9 cellular contexts compared by ENCODE assay signal in the genomic region with DNA sequence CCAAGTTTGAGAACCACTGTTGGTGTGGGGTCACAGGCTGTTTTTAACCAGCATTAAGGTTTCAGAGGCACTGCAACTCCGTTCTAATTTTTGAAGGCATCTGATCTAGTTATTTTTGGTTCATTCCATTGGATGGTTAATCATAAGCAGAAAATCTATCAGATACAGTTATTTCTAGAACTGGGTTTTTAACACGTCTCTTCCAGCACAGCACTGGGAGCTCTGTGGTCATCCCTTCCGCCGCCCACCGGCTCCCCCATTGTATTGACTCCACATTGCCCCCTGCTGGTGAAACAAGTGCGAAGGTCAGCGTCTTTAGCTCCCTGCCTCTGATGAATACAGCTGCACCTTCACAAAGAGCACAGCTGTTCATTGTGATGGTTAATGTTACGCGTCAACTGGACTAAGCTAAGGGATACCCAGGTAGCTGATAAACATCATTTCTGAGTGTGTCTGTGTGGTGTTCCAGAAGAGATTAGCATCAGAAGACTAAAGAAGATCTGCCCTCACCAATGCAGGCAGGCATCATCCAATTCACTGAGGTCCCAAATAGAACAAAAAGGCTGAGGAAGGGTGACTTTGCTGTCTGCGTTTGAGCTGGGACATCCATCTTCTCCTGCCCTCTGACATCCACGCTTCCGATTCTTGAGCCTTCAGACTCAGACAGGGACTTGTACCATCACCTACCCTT. TPM values are rescaled to one million over a fixed set of nuclear protein-coding genes. Genes with fewer than 3 reads are reported as not detected.
A peak's percentile ranks its signal among the peaks of the same experiment; 100 is the strongest.
DNase-seq lines count a peak whose midpoint lies in the region; ATAC-seq and TF ChIP-seq lines count a peak whose summit lies in the region.
"Had no signal": no experiment of that assay in that cellular context is flagged by ENCODE, and none has a peak within 500 bp of the region (broad histone marks: within the 10 kb centered on the region; RNA-seq: fewer than 3 reads in every experiment).

No MANE protein-coding gene starts in this region.

- no peak overlapping the region for H3K27ac ChIP-seq in DND-41 (ENCODE audit: low read length)
- H3K27ac ChIP-seq in right cardiac atrium (ENCODE audit: low read length), result no peak overlapping the region
- no peak overlapping the region for H3K27ac ChIP-seq in vagina

- no peaks in the 10 kb centered on the region for H3K9me3 Mint-ChIP-seq in activated naive CD4-positive, alpha-beta T cell treated with anti-CD3 and anti-CD28 coated beads, Interleukin-2, amount 10 ng/mL, durations not matched to agents 7 days and 5 days

- H3K27me3 Mint-ChIP-seq in activated naive CD4-positive, alpha-beta T cell treated with anti-CD3 and anti-CD28 coated beads, Interleukin-2, amount 10 ng/mL, durations not matched to agents 7 days and 5 days, result peaks cover 31% of the 10 kb centered on the region
- H3K27me3 Mint-ChIP-seq: activated naive CD8-positive, alpha-beta T cell had no signal

- no peaks in the 10 kb centered on the region for H3K36me3 ChIP-seq in DND-41 (ENCODE audit: insufficient read depth, low read length)
- H3K36me3 ChIP-seq in vagina, result no peaks in the 10 kb centered on the region

- no peak overlapping the region for H3K4me3 Mint-ChIP-seq in activated naive CD4-positive, alpha-beta T cell treated with anti-CD3 and anti-CD28 coated beads, Interleukin-2, amount 10 ng/mL, durations not matched to agents 7 days and 5 days
- H3K4me3 Mint-ChIP-seq: activated naive CD8-positive, alpha-beta T cell had no signal

- no peak overlapping the region for H2AFZ ChIP-seq in DND-41 (ENCODE audit: low read depth, low read length)

- no peak for TF ChIP-seq POLR2A in vagina (IDR thresholded peaks at IDR 0.05)

- no peak overlapping the region for H3K27ac Mint-ChIP-seq in activated naive CD4-positive, alpha-beta T cell treated with anti-CD3 and anti-CD28 coated beads, Interleukin-2, amount 10 ng/mL, durations not matched to agents 7 days and 5 days
- H3K27ac Mint-ChIP-seq: activated naive CD8-positive, alpha-beta T cell had no signal

- H3K9ac ChIP-seq in DND-41 (ENCODE audit: low read depth, low read length), result no peak overlapping the region

- WGBS in right cardiac atrium, result 40% methylated on average over 12 of the region's 12 CpGs

- DNase-seq in DND-41, result peak; percentile 40
- DNase-seq in HEK293T (ENCODE audit: extremely low spot score), result peak; percentile 68
- DNase-seq in RPMI7951 (ENCODE audit: low read depth), result peak; percentile 37
- peak; percentile 61 for DNase-seq in activated naive CD4-positive, alpha-beta T cell treated with anti-CD3 and anti-CD28 coated beads, Interleukin-2, amount 10 ng/mL, durations not matched to agents 7 days and 5 days
- peak; percentile 43 to 71 (median 62) for DNase-seq in right cardiac atrium
- DNase-seq in stimulated activated CD4-positive, alpha-beta T cell treated with anti-CD3 and anti-CD28 coated beads, Interleukin-12 subunit alpha, Interleukin-12 subunit beta, amount 100 ng/mL, for 4 hours, result peak; percentile 44
- DNase-seq in vagina (ENCODE audit: extremely low spot score in 2 of 2), result no peak

- H3K4me3 ChIP-seq in DND-41 (ENCODE audit: low read depth in 1 of 2, low read length in 2 of 2) (no peak overlapping the region), right cardiac atrium (ENCODE audit: low read length) (no peak overlapping the region), vagina (no peak overlapping the region)

- no peaks in the 10 kb centered on the region for H3K27me3 ChIP-seq in DND-41 (ENCODE audit: insufficient read depth, low read length, poor library complexity)
- H3K27me3 ChIP-seq in right cardiac atrium (ENCODE audit: control insufficient read depth, insufficient read depth), result no peaks in the 10 kb centered on the region
- no peaks in the 10 kb centered on the region for H3K27me3 ChIP-seq in vagina

- H3K9me3 ChIP-seq in DND-41 (ENCODE audit: insufficient read depth, low read length, severe bottlenecking) (no peaks in the 10 kb centered on the region), right cardiac atrium (ENCODE audit: control insufficient read depth, low read length) (no peaks in the 10 kb centered on the region), vagina (no peaks in the 10 kb centered on the region)

- TF ChIP-seq CTCF in DND-41 (IDR thresholded peaks at IDR 0.05; ENCODE audit: borderline replicate concordance, extremely low read depth, low read length, poor library complexity, severe bottlenecking), result peak; percentile 73
- TF ChIP-seq CTCF in vagina (IDR thresholded peaks at IDR 0.05), result peak in 1 of 3 experiments; percentile 38

- no peaks in the 10 kb centered on the region for H3K4me1 Mint-ChIP-seq in activated naive CD4-positive, alpha-beta T cell treated with anti-CD3 and anti-CD28 coated beads, Interleukin-2, amount 10 ng/mL, durations not matched to agents 7 days and 5 days

- intact Hi-C loops in right cardiac atrium (cut with DNase I) (no loop called here), vagina (cut with DNase I) (no loop called here)

- no peak overlapping the region for H3K4me2 ChIP-seq in DND-41 (ENCODE audit: insufficient read depth, low read length)

- CTCF ChIA-PET in HEK293T (lab: Yijun Ruan, JAX), result interaction anchor here (0.6 to 2.6 kb wide), 18 partner anchors 8 to 410 kb away, joined by 3 to 12 read pairs (median 4); a partner anchor contains a TSS
- CTCF ChIA-PET in activated naive CD4-positive, alpha-beta T cell treated with anti-CD3 and anti-CD28 coated beads, Interleukin-2, amount 10 ng/mL, durations not matched to agents 7 days and 5 days (lab: Charles Lee), result interaction anchor here (0.7 to 2.7 kb wide), 17 partner anchors 9 to 504 kb away, joined by 3 to 13 read pairs (median 4); a partner anchor contains a TSS

- no peaks in the 10 kb centered on the region for H3K4me1 ChIP-seq in DND-41 (ENCODE audit: insufficient read depth, low read length)
- H3K4me1 ChIP-seq in right cardiac atrium (ENCODE audit: control insufficient read depth, insufficient read depth, low read length), result no peaks in the 10 kb centered on the region
- H3K4me1 ChIP-seq in vagina, result no peaks in the 10 kb centered on the region

- ATAC-seq in DND-41 (ENCODE audit: insufficient read depth, low read depth) (0 out of 3 replicates have a peak, but pooled peaks have one; percentile 44), right cardiac atrium (peak in 1 of 2 donors; percentile 78), HG03342 (IDR thresholded peaks at IDR 0.05; ENCODE audit: unreplicated experiment) (no peak)

- H3K79me2 ChIP-seq in DND-41 (ENCODE audit: insufficient read depth, low read length), result no peaks in the 10 kb centered on the region

- no peaks in the 10 kb centered on the region for H3K36me3 Mint-ChIP-seq in activated naive CD4-positive, alpha-beta T cell treated with anti-CD3 and anti-CD28 coated beads, Interleukin-2, amount 10 ng/mL, durations not matched to agents 7 days and 5 days
- H3K36me3 Mint-ChIP-seq: activated naive CD8-positive, alpha-beta T cell had no signal

- POLR2A ChIA-PET in HEK293T (lab: Yijun Ruan, JAX), result no interaction called here

- H4K20me1 ChIP-seq in DND-41 (ENCODE audit: insufficient read depth, low read length), result no peaks in the 10 kb centered on the region

TF ChIP-seq in HEK293T, 16 proteins besides CTCF, POLR2A, EP300 and RAD21:
- no peak for TF ChIP-seq L3MBTL2 (conservative IDR thresholded peaks at IDR 0.05)
- no peak for TF ChIP-seq TARDBP (IDR thresholded peaks at IDR 0.05)
- no peak for TF ChIP-seq NFRKB (IDR thresholded peaks at IDR 0.05)
- TF ChIP-seq FOXK2 (IDR thresholded peaks at IDR 0.05), result no peak
- TF ChIP-seq, protein P1, sequence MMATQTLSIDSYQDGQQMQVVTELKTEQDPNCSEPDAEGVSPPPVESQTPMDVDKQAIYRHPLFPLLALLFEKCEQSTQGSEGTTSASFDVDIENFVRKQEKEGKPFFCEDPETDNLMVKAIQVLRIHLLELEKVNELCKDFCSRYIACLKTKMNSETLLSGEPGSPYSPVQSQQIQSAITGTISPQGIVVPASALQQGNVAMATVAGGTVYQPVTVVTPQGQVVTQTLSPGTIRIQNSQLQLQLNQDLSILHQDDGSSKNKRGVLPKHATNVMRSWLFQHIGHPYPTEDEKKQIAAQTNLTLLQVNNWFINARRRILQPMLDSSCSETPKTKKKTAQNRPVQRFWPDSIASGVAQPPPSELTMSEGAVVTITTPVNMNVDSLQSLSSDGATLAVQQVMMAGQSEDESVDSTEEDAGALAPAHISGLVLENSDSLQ (IDR thresholded peaks at IDR 0.05), result no peak
- no peak for TF ChIP-seq LEF1 (IDR thresholded peaks at IDR 0.05; ENCODE audit: borderline replicate concordance)
- TF ChIP-seq HDGF (IDR thresholded peaks at IDR 0.05; ENCODE audit: borderline replicate concordance), result no peak
- no peak for TF ChIP-seq ARNT (IDR thresholded peaks at IDR 0.05)
- TF ChIP-seq CTBP1 (IDR thresholded peaks at IDR 0.05; ENCODE audit: borderline replicate concordance), result no peak
- no peak for TF ChIP-seq FOXA1 (IDR thresholded peaks at IDR 0.05)
- TF ChIP-seq ZNF384 (IDR thresholded peaks at IDR 0.05), result no peak
- no peak for TF ChIP-seq BHLHE40 (IDR thresholded peaks at IDR 0.05; ENCODE audit: borderline replicate concordance)
- no peak for TF ChIP-seq ELF4 (IDR thresholded peaks at IDR 0.05)
- no peak for TF ChIP-seq SP1 (IDR thresholded peaks at IDR 0.05)
- TF ChIP-seq FOXM1 (IDR thresholded peaks at IDR 0.05; ENCODE audit: borderline replicate concordance), result no peak
- TF ChIP-seq SUZ12 (IDR thresholded peaks at IDR 0.05), result no peak

RNA-seq across cellular contexts. Expression of a gene that starts 8.5 kb away (rescaled TPM):
- total RNA-seq in RPMI7951 (2014; rRNA removed; shearing (Covaris generic)), result not detected in 2 replicates
- 10 to 100 TPM in 1 of 4 donors, 1 to 10 TPM in 2, under 1 TPM in 1; 0.74 to 12.3 (median 1.5) TPM for total RNA-seq in right cardiac atrium
- polyA plus RNA-seq in right cardiac atrium, result 0.20 TPM
- total RNA-seq in vagina, result not detected

RNA-seq across cellular contexts. Expression of a gene that starts 17.4 kb away (rescaled TPM):
- total RNA-seq in RPMI7951 (2014; rRNA removed; shearing (Covaris generic)), result 0.96 TPM in 1 of 2 replicates, not detected in the other
- total RNA-seq in right cardiac atrium (1 to 10 TPM in 3 of 4 donors, under 1 TPM in 1; 0.38 to 2.3 (median 1.3) TPM), vagina (2.9 TPM)
- 0.66 TPM for polyA plus RNA-seq in right cardiac atrium

RNA-seq across cellular contexts. Expression of a gene that starts 31.1 kb away (rescaled TPM):
- total RNA-seq in RPMI7951 (2014; rRNA removed; shearing (Covaris generic)), result not detected in 2 replicates
- total RNA-seq in right cardiac atrium (1 to 10 TPM in 3 of 4 donors, under 1 TPM in 1; 0.42 to 1.7 (median 1.2) TPM), vagina (15.0 TPM)
- 0.95 TPM for polyA plus RNA-seq in right cardiac atrium

RNA-seq across cellular contexts. Expression of a gene that starts 54.8 kb away (rescaled TPM):
- not detected in 2 replicates for total RNA-seq in RPMI7951 (2014; rRNA removed; shearing (Covaris generic))
- total RNA-seq in right cardiac atrium (under 1 TPM in 3 of 4 donors, not detected in 1; 0.56 to 0.69 (median 0.61) TPM), vagina (13.3 TPM)
- polyA plus RNA-seq in right cardiac atrium, result 0.20 TPM

Comparison
In these comparisons a context has a peak if more than half of its experiments do, and no peak if none do; other contexts are left out.
1. DNase-seq: peak in DND-41 (single experiment), HEK293T (single experiment), RPMI7951 (single experiment), activated naive CD4-positive, alpha-beta T cell treated with anti-CD3 and anti-CD28 coated beads, Interleukin-2, amount 10 ng/mL, durations not matched to agents 7 days and 5 days (single experiment), right cardiac atrium (3 of 3) and stimulated activated CD4-positive, alpha-beta T cell treated with anti-CD3 and anti-CD28 coated beads, Interleukin-12 subunit alpha, Interleukin-12 subunit beta, amount 100 ng/mL, for 4 hours (single experiment); none in vagina (0 of 2).